Comparison of ENCODE assay signal across 18 cellular contexts in the genomic region with DNA sequence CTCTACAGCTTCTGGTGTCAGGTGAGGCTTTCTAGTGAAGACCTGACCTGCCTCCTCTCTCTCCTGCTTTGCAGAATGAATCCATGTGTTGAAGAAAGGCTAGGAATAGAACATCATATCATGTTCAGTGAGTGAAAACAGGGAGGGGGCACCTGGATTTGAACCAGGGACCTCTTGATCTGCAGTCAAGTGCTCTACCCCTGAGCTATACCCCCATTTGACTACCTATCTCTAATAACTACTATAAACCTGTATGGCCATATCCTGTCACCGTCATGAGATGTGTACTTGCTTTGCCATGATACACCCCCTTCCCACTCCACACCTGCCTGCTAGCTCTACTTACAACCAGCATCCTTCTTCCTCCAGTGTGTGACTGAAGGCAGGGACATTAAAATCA.
"Had no signal": no experiment of that assay in that cellular context is flagged by ENCODE, and none has a peak within 500 bp of the region (broad histone marks: within the 10 kb centered on the region; RNA-seq: fewer than 3 reads in every experiment).

No MANE protein-coding gene starts in this region.

- DNase-seq: Karpas-422, KG1, MG63, NCI-H1092 treated with DMSO at 0.1 percent for 48 hours, NCI-H1436, NCI-H187, NCI-H2029, NCI-H2081 treated with DMSO at 0.1 percent for 48 hours, NCI-H2171, NCI-H226, NCI-H446, NCI-H510A, NCI-H524 treated with DMSO at 0.1 percent for 48 hours, NCI-H69, NCI-H774, Right ventricle myocardium superior, RPMI8226, SIG-M5 had no signal
